In the genomic region with DNA sequence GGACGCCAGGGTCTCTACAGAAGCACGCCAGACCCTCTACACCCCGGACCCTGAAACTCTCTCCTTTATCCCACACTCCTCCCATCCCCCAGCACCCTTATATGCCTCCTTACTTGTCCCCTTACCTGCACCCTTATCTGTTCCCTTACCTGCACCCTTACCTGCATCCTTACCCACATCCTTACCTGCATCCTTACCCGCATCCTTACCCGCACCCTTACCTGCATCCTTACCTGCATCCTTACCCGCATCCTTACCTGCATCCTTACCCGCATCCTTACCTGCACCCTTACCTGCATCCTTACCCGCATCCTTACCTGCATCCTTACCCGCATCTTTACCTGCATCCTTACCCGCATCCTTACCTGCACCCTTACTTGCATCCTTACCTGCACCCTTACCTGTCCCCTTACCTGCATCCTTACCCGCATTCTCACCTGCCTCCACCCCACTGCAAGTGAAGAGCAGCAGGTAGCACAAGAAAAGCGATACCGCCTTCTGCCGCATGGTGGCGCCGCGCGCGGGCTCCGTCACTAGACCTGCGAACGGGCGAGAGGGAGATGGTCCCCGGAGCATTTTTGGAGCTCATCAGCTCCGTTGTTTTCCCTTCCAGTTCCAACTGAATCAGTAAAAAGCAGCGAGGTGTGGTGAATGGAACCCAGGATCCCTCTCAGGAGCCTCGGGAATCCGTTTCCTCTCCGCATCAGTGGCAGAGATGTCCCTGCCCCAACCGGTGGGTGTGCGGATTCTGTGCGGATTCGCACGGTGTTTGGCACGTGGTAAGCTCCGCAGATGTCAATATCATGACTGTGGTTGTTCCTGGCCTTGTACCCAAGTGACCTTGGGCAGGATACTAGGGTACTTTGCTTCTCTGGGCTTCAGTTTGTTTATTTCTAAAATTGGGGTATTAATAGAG, we compare ENCODE assay signal across 8 cellular contexts. TPM values are rescaled to one million over a fixed set of nuclear protein-coding genes. Genes with fewer than 3 reads are reported as not detected.
DNase-seq lines count a peak whose midpoint lies in the region; ATAC-seq and TF ChIP-seq lines count a peak whose summit lies in the region.

No MANE protein-coding gene starts in this region.

- peaks cover 15% of the 10 kb centered on the region for H3K4me1 ChIP-seq in effector memory CD4-positive, alpha-beta T cell (ENCODE audit: control insufficient read depth, insufficient read depth, low read length, poor library complexity, severe bottlenecking)

- no peak for ATAC-seq in HG02623 (IDR thresholded peaks at IDR 0.05; ENCODE audit: unreplicated experiment)

- no peaks in the 10 kb centered on the region for H3K9me3 ChIP-seq in effector memory CD4-positive, alpha-beta T cell (ENCODE audit: control insufficient read depth, low read length)

- peak overlapping the region; percentile 56 for H3K27ac ChIP-seq in effector memory CD4-positive, alpha-beta T cell (ENCODE audit: insufficient read depth, low read length, poor library complexity, severe bottlenecking)

- DNase-seq in AG08395 (ENCODE audit: low spot score) (peak; percentile 64), NCI-H460 (ENCODE audit: extremely low read depth, low read depth) (peak; percentile 46), middle frontal gyrus (ENCODE audit: extremely low spot score, low spot score) (peak; percentile 28)
- DNase-seq in activated CD8-positive, alpha-beta memory T cell treated with anti-CD3 and anti-CD28 coated beads for 1 hour (ENCODE audit: extremely low read depth in 1 of 2, low read depth in 1 of 2): peak; percentile 59 to 79
- DNase-seq in effector memory CD4-positive, alpha-beta T cell: peak; percentile 61 to 73 (median 68)
- DNase-seq in stimulated activated CD8-positive, alpha-beta memory T cell treated with anti-CD3 and anti-CD28 coated beads, Interleukin-2, amount 100 ng/mL, for 1 hour (ENCODE audit: low read depth in 2 of 2): peak; percentile 74

- H3K4me3 ChIP-seq in effector memory CD4-positive, alpha-beta T cell (ENCODE audit: insufficient read depth, low read depth, low read length, poor library complexity, severe bottlenecking): peak overlapping the region; percentile 56

- no peaks in the 10 kb centered on the region for H3K27me3 ChIP-seq in effector memory CD4-positive, alpha-beta T cell (replicated peaks; ENCODE audit: control insufficient read depth, insufficient read depth, low read length, poor library complexity, severe bottlenecking)

- TF ChIP-seq POLR2A in GM19193 (IDR thresholded peaks at IDR 0.05; ENCODE audit: extremely low read depth, insufficient read depth, insufficient read length): peak; percentile 20

- H3K36me3 ChIP-seq in effector memory CD4-positive, alpha-beta T cell (ENCODE audit: control insufficient read depth, insufficient read depth, low read length): peaks cover 4% of the 10 kb centered on the region

RNA-seq across cellular contexts. Expression of gene IFI6, which starts 2.9 kb away (rescaled TPM):
- total RNA-seq in NCI-H460 (2014; rRNA removed; shearing (Covaris generic)): 23.1 and 28.8 TPM in 2 replicates
- polyA plus RNA-seq in NCI-H460 (2014; cell fraction: nucleus; rRNA removed): 65.7 and 112 TPM in 2 replicates

RNA-seq across cellular contexts. Expression of gene FGR, which starts 34.1 kb away (rescaled TPM):
- not detected in 2 replicates for total RNA-seq in NCI-H460 (2014; rRNA removed; shearing (Covaris generic))
- polyA plus RNA-seq in NCI-H460 (2014; cell fraction: nucleus; rRNA removed): not detected in 2 replicates

RNA-seq across cellular contexts. Expression of gene FAM76A, which starts 56.7 kb away (rescaled TPM):
- 5.6 and 7.9 TPM in 2 replicates for total RNA-seq in NCI-H460 (2014; rRNA removed; shearing (Covaris generic))
- 5.8 and 9.3 TPM in 2 replicates for polyA plus RNA-seq in NCI-H460 (2014; cell fraction: nucleus; rRNA removed)
